In genomic region chr12:118101051-118101450, GRCh38 we compare ENCODE assay signal across 24 cellular contexts.
"Had no signal": no experiment of that assay in that cellular context is flagged by ENCODE, and none has a peak within 500 bp of the region (broad histone marks: within the 10 kb centered on the region; RNA-seq: fewer than 3 reads in every experiment).

No MANE protein-coding gene starts in this region.

- H3K27ac ChIP-seq: coronary artery, esophagus squamous epithelium, lower lobe of right lung, neural progenitor cell, ovary, skin epidermis, spleen, testis, tibial artery had no signal

- H3K9me3 Mint-ChIP-seq: naive thymus-derived CD8-positive, alpha-beta T cell; neural progenitor cell; stimulated activated memory B cell treated with anti-CD40 and anti-IgM and Interleukin-4, amounts not matched to agents 10 μg/mL and 1 μg/mL and 100 μg/mL, for 72 hours; type B pancreatic cell had no signal

- H3K9me3 ChIP-seq: esophagus squamous epithelium, lower lobe of right lung, ovary, psoas muscle, spleen, testis, tibial artery had no signal

- H3K4me1 ChIP-seq: neural progenitor cell, testis had no signal

- ATAC-seq: left ventricle myocardium superior; lower lobe of right lung; naive thymus-derived CD8-positive, alpha-beta T cell; psoas muscle; right cardiac atrium; stimulated activated memory B cell treated with anti-CD40 and anti-IgM and Interleukin-4, amounts not matched to agents 10 μg/mL and 1 μg/mL and 100 μg/mL, for 72 hours; stimulated activated naive CD8-positive, alpha-beta T cell treated with anti-CD3 and anti-CD28 coated beads, Interleukin-15, Interleukin-2, amounts not matched to agents 100 U/mL and 50 U/mL, for 24 hours had no signal

- H3K36me3 ChIP-seq: esophagus squamous epithelium, neural progenitor cell, ovary, spleen, tibial artery had no signal

- H3K9ac ChIP-seq: neural progenitor cell had no signal

- H3K27me3 Mint-ChIP-seq: type B pancreatic cell had no signal

- H3K4me2 ChIP-seq: neural progenitor cell had no signal

- H3K4me3 ChIP-seq: coronary artery, esophagus squamous epithelium, lower lobe of right lung, neural progenitor cell, ovary, psoas muscle, skin epidermis, spleen, testis, tibial artery had no signal

- H2AFZ ChIP-seq: neural progenitor cell had no signal

- H3K36me3 Mint-ChIP-seq: naive thymus-derived CD8-positive, alpha-beta T cell; neural progenitor cell; stimulated activated memory B cell treated with anti-CD40 and anti-IgM and Interleukin-4, amounts not matched to agents 10 μg/mL and 1 μg/mL and 100 μg/mL, for 72 hours; type B pancreatic cell had no signal

- H3K27me3 ChIP-seq: esophagus squamous epithelium, neural progenitor cell, ovary, testis, tibial artery had no signal

- H3K4me3 Mint-ChIP-seq: neural progenitor cell; stimulated activated memory B cell treated with anti-CD40 and anti-IgM and Interleukin-4, amounts not matched to agents 10 μg/mL and 1 μg/mL and 100 μg/mL, for 72 hours had no signal

- DNase-seq: dermis blood vessel endothelial cell; effector memory CD4-positive, alpha-beta T cell; erythroblast; esophagus squamous epithelium; foreskin melanocyte; hypothalamus; left ventricle myocardium superior; lower lobe of right lung; naive thymus-derived CD8-positive, alpha-beta T cell; nucleus accumbens; ovary; psoas muscle; right cardiac atrium; spleen; stimulated activated CD4-positive, alpha-beta T cell treated with anti-CD3 and anti-CD28 coated beads, Interleukin-4, amount 100 ng/mL, for 4 hours; stimulated activated naive CD8-positive, alpha-beta T cell treated with anti-CD3 and anti-CD28 coated beads, Interleukin-15, Interleukin-2, amounts not matched to agents 100 U/mL and 50 U/mL, for 24 hours; substantia nigra; testis; tibial artery had no signal

- H3K27ac Mint-ChIP-seq: neural progenitor cell; stimulated activated memory B cell treated with anti-CD40 and anti-IgM and Interleukin-4, amounts not matched to agents 10 μg/mL and 1 μg/mL and 100 μg/mL, for 72 hours had no signal
